In genomic region chr14:65846469-65846868, GRCh38 we compare ENCODE assay signal across 12 cellular contexts.
A peak's percentile ranks its signal among the peaks of the same experiment; 100 is the strongest.
DNase-seq lines count a peak whose midpoint lies in the region; ATAC-seq and TF ChIP-seq lines count a peak whose summit lies in the region.
"Had no signal": no experiment of that assay in that cellular context is flagged by ENCODE, and none has a peak within 500 bp of the region (broad histone marks: within the 10 kb centered on the region; RNA-seq: fewer than 3 reads in every experiment).

No MANE protein-coding gene starts in this region.

- H3K27me3 ChIP-seq in CD8-positive, alpha-beta T cell (ENCODE audit: insufficient read depth, low read length): no peaks in the 10 kb centered on the region
- no peaks in the 10 kb centered on the region for H3K27me3 ChIP-seq in osteoblast (ENCODE audit: insufficient read depth, low read length)

- no peaks in the 10 kb centered on the region for H3K9me3 Mint-ChIP-seq in CD8-positive, alpha-beta T cell
- H3K9me3 Mint-ChIP-seq in endothelial cell (ENCODE audit: unreplicated experiment): no peaks in the 10 kb centered on the region

- in situ Hi-C loops in GM13976 (cut with MboI; ENCODE audit: low sequenced_read_pairs, unreplicated experiment): no loop called here

- H3K4me3 ChIP-seq in CD8-positive, alpha-beta T cell (ENCODE audit: low read depth, low read length): peak overlapping the region; percentile 21
- H3K4me3 ChIP-seq in osteoblast (ENCODE audit: insufficient read depth, low read length): no peak overlapping the region

- POLR2A ChIA-PET in CD8-positive, alpha-beta T cell (lab: Charles Lee): interaction anchor here (0.7 to 3.3 kb wide), 18 partner anchors 9 to 560 kb away, joined by 3 to 25 read pairs (median 8); partner anchors contain the start of gene FUT8

- no peak for TF ChIP-seq CTCF in CD8-positive, alpha-beta T cell (IDR thresholded peaks at IDR 0.05)
- TF ChIP-seq CTCF in GM13976 (IDR thresholded peaks at IDR 0.05; ENCODE audit: borderline replicate concordance, control extremely low read depth, extremely low read depth, insufficient read depth, missing control alignments) (no peak), endothelial cell (IDR thresholded peaks at IDR 0.05; ENCODE audit: unreplicated experiment) (no peak), osteoblast (IDR thresholded peaks at IDR 0.05; ENCODE audit: extremely low read depth, low read depth, low read length) (no peak)

- H3K4me3 Mint-ChIP-seq in CD8-positive, alpha-beta T cell: peak overlapping the region; percentile 71
- H3K4me3 Mint-ChIP-seq in endothelial cell (ENCODE audit: unreplicated experiment): no peak overlapping the region

- intact Hi-C loops in CD8-positive, alpha-beta T cell (cut with DNase I, micrococcal nuclease): loop anchor here (2.0 to 10.0 kb wide), 5 partner anchors 32 to 1398 kb away; partner anchors contain the start of genes FNTB (in 2 of the 2), FUT8 (in 1 of the 2) and PALS1 (in 1 of the 2)

- no peaks in the 10 kb centered on the region for H3K9me3 ChIP-seq in CD8-positive, alpha-beta T cell (ENCODE audit: low read length)
- no peaks in the 10 kb centered on the region for H3K9me3 ChIP-seq in osteoblast (ENCODE audit: low read depth, low read length)

- CTCF ChIA-PET in CD8-positive, alpha-beta T cell (lab: Charles Lee): interaction anchor here (0.9 to 5.3 kb wide), 18 partner anchors 9 to 682 kb away, joined by 3 to 55 read pairs (median 6); partner anchors contain the start of gene FUT8

- peak overlapping the region; percentile 92 for H3K27ac Mint-ChIP-seq in CD8-positive, alpha-beta T cell
- H3K27ac Mint-ChIP-seq in endothelial cell (ENCODE audit: unreplicated experiment): peak overlapping the region; percentile 11

- H3K4me2 ChIP-seq in osteoblast (ENCODE audit: insufficient read depth, low read length): no peak overlapping the region

- no peak overlapping the region for H2AFZ ChIP-seq in osteoblast (ENCODE audit: low read length)
- H2AFZ ChIP-seq: parathyroid adenoma had no signal

- peaks cover 84% of the 10 kb centered on the region for H3K4me1 ChIP-seq in CD8-positive, alpha-beta T cell (ENCODE audit: insufficient read depth, low read length)
- H3K4me1 ChIP-seq in osteoblast (ENCODE audit: insufficient read depth, low read length): no peaks in the 10 kb centered on the region
- H3K4me1 ChIP-seq: parathyroid adenoma had no signal

- no peaks in the 10 kb centered on the region for H3K36me3 ChIP-seq in CD8-positive, alpha-beta T cell (ENCODE audit: insufficient read depth, low read length)
- H3K36me3 ChIP-seq in osteoblast (ENCODE audit: insufficient read depth, low read length): no peaks in the 10 kb centered on the region

- peak overlapping the region; percentile 57 for H3K27ac ChIP-seq in CD8-positive, alpha-beta T cell (ENCODE audit: low read depth, low read length)
- no peak overlapping the region for H3K27ac ChIP-seq in osteoblast (ENCODE audit: low read depth, low read length)
- H3K27ac ChIP-seq: parathyroid adenoma had no signal

- peaks cover 81% of the 10 kb centered on the region for H3K4me1 Mint-ChIP-seq in CD8-positive, alpha-beta T cell (ENCODE audit: low read depth)
- peaks cover 16% of the 10 kb centered on the region for H3K4me1 Mint-ChIP-seq in endothelial cell (ENCODE audit: unreplicated experiment)

- ATAC-seq in CD8-positive, alpha-beta T cell: peak; percentile 52
- ATAC-seq in GM21576 (IDR thresholded peaks at IDR 0.05; ENCODE audit: unreplicated experiment): no peak

- no peaks in the 10 kb centered on the region for H3K79me2 ChIP-seq in osteoblast (ENCODE audit: insufficient read depth, low read length)
- H3K79me2 ChIP-seq: parathyroid adenoma had no signal

- no peak for DNase-seq in CD8-positive, alpha-beta T cell
- peak; percentile 40 for DNase-seq in GM13976 (ENCODE audit: low spot score)
- DNase-seq in NCI-H748 treated with DMSO at 0.1 percent for 48 hours (lab: John Stamatoyannopoulos, UW): peak; percentile 40
- DNase-seq in endothelial cell (ENCODE audit: low spot score): no peak
- DNase-seq in osteoblast (ENCODE audit: insufficient read length, low spot score, missing footprints): no peak
- DNase-seq in effector CD8-positive, alpha-beta T cell (lab: John Stamatoyannopoulos, UW): no peak
- DNase-seq in dermis blood vessel endothelial cell: no peak
- DNase-seq: aorta, kidney glomerular epithelial cell, T1000 had no signal

- no peaks in the 10 kb centered on the region for H3K36me3 Mint-ChIP-seq in CD8-positive, alpha-beta T cell
- H3K36me3 Mint-ChIP-seq in endothelial cell (ENCODE audit: low read depth, unreplicated experiment): no peaks in the 10 kb centered on the region

- no peaks in the 10 kb centered on the region for H3K27me3 Mint-ChIP-seq in CD8-positive, alpha-beta T cell (ENCODE audit: low read depth)
- H3K27me3 Mint-ChIP-seq in endothelial cell (ENCODE audit: unreplicated experiment): no peaks in the 10 kb centered on the region

- no peaks in the 10 kb centered on the region for H4K20me1 ChIP-seq in osteoblast (ENCODE audit: insufficient read depth, low read length)

Comparison
In these comparisons a context has a peak if more than half of its experiments do, and no peak if none do; other contexts are left out.
1. DNase-seq: peak in GM13976 (single experiment) and NCI-H748 treated with DMSO at 0.1 percent for 48 hours (single experiment); none in CD8-positive, alpha-beta T cell (0 of 7), endothelial cell (single experiment), osteoblast (single experiment), effector CD8-positive, alpha-beta T cell (single experiment) and dermis blood vessel endothelial cell (single experiment).